ENCODE assay signal across 8 cellular contexts in the genomic region with DNA sequence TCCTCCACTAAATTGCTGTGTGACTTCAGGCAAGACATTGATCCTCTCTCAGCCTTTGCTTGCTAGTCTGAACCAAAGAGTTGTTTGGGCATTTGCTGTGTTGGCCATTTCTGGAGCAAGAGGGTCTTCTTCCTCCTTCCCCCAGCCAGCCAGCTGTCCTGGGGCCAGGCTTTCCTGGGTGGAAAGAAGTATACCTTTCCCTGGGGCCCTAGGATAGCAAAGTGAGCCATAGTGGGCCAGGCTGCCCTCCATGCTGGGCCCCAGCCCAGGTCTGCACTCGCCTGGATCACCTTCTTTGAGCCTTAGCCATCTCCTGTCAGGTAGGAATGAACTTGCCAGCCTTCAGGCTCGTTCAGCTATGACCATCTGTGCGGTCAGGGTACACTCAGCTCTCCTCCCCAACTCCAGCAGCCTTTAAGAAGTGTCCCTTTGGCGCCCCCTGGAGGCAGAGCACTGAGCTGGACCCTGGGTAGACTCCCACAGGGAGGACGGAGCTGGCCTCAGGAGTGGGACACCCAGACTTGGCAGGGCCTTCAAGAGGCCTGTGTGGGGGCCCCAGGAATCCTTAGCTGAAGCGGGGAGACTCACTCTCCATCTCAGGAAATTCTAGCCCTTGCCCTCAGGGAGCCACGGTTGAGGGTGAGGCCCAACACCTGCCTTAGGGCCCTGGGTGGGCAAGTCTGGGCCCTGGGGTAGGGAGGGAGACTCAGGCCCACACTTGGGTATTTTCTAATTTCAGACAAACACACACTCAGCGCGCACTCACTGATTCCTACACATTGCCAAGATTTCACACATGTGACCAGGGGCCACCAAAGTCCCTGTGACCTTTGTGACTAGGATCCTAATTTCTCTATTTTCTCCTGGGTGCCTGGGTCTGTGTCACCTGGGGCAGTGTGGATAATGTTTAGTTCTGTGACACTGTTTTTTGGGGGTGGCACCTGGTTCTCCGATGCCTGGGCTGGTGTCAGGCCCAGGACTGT. TPM values are rescaled to one million over a fixed set of nuclear protein-coding genes. Genes with fewer than 3 reads are reported as not detected.
DNase-seq lines count a peak whose midpoint lies in the region; ATAC-seq and TF ChIP-seq lines count a peak whose summit lies in the region.

No MANE protein-coding gene starts in this region.

- H2BK5ac ChIP-seq in mesenchymal stem cell (ENCODE audit: low read depth, low read length, poor library complexity, severe bottlenecking) = no peak overlapping the region

- ATAC-seq in HG03196 (IDR thresholded peaks at IDR 0.05; ENCODE audit: unreplicated experiment) (peak; percentile 80), GM18858 (IDR thresholded peaks at IDR 0.05; ENCODE audit: unreplicated experiment) (no peak)
- ATAC-seq in activated CD8-positive, alpha-beta T cell treated with anti-CD3 and anti-CD28 coated beads, Interleukin-2, amount 10 ng/mL, durations not matched to agents 7 days and 5 days = peak; percentile 98
- ATAC-seq in effector memory CD8-positive, alpha-beta T cell (replicated peaks) = peak; percentile 95

- no peaks in the 10 kb centered on the region for H3K79me1 ChIP-seq in mesenchymal stem cell (replicated peaks; ENCODE audit: low read length, poor library complexity, severe bottlenecking)

- no peak overlapping the region for H3K4ac ChIP-seq in mesenchymal stem cell (ENCODE audit: low read depth in 1 of 2, low read length in 2 of 2)

- no peak overlapping the region for H3K14ac ChIP-seq in mesenchymal stem cell (ENCODE audit: low read length in 2 of 2)

- H2BK12ac ChIP-seq in mesenchymal stem cell (ENCODE audit: low read length in 2 of 2) = no peak overlapping the region

- peaks cover 0 to 35% of the 10 kb centered on the region in 2 experiments for H3K36me3 ChIP-seq in mesenchymal stem cell (ENCODE audit: control insufficient read depth in 1 of 2, insufficient read depth in 2 of 2, low read depth in 1 of 2, low read length in 2 of 2)

- H2BK120ac ChIP-seq in mesenchymal stem cell (ENCODE audit: low read depth, low read length) = no peak overlapping the region

- H3K4me3 Mint-ChIP-seq in activated CD8-positive, alpha-beta T cell treated with anti-CD3 and anti-CD28 coated beads, Interleukin-2, amount 10 ng/mL, durations not matched to agents 7 days and 5 days = no peak overlapping the region
- no peak overlapping the region for H3K4me3 Mint-ChIP-seq in effector memory CD8-positive, alpha-beta T cell

- H4K91ac ChIP-seq in mesenchymal stem cell (ENCODE audit: low read length) = no peak overlapping the region

- DNase-seq in GM10248 (ENCODE audit: extremely low spot score) (peak; percentile 88), NCI-H82 treated with DMSO at 0.1 percent for 48 hours (lab: John Stamatoyannopoulos, UW; ENCODE audit: unreplicated experiment) (peak; percentile 20), mesenchymal stem cell (peak; percentile 80)
- DNase-seq in activated CD8-positive, alpha-beta T cell treated with anti-CD3 and anti-CD28 coated beads, Interleukin-2, amount 10 ng/mL, durations not matched to agents 7 days and 5 days = peak; percentile 89
- DNase-seq in effector memory CD8-positive, alpha-beta T cell = peak; percentile 77 to 81 (median 80)
- peak; percentile 53 to 66 for DNase-seq in stimulated activated CD8-positive, alpha-beta memory T cell treated with anti-CD3 and anti-CD28 coated beads, Interleukin-15, amount 100 ng/mL, for 48 hours (ENCODE audit: low read depth in 2 of 2)

- H3K36me3 Mint-ChIP-seq in activated CD8-positive, alpha-beta T cell treated with anti-CD3 and anti-CD28 coated beads, Interleukin-2, amount 10 ng/mL, durations not matched to agents 7 days and 5 days (ENCODE audit: low read depth) = no peaks in the 10 kb centered on the region
- no peaks in the 10 kb centered on the region for H3K36me3 Mint-ChIP-seq in effector memory CD8-positive, alpha-beta T cell (ENCODE audit: insufficient read depth)

- peaks cover 28 to 68% of the 10 kb centered on the region in 2 experiments for H3K27me3 ChIP-seq in mesenchymal stem cell (ENCODE audit: control insufficient read depth in 1 of 2, insufficient read depth in 1 of 2, low read length in 2 of 2)

- no peaks in the 10 kb centered on the region for H3K9me3 Mint-ChIP-seq in activated CD8-positive, alpha-beta T cell treated with anti-CD3 and anti-CD28 coated beads, Interleukin-2, amount 10 ng/mL, durations not matched to agents 7 days and 5 days (ENCODE audit: insufficient read depth)
- H3K9me3 Mint-ChIP-seq in effector memory CD8-positive, alpha-beta T cell = no peaks in the 10 kb centered on the region

- H2BK15ac ChIP-seq in mesenchymal stem cell (ENCODE audit: low read depth, poor library complexity, severe bottlenecking) = no peak overlapping the region

- no peak overlapping the region for H3K27ac Mint-ChIP-seq in activated CD8-positive, alpha-beta T cell treated with anti-CD3 and anti-CD28 coated beads, Interleukin-2, amount 10 ng/mL, durations not matched to agents 7 days and 5 days
- H3K27ac Mint-ChIP-seq in effector memory CD8-positive, alpha-beta T cell = no peak overlapping the region

- H3K4me1 Mint-ChIP-seq in activated CD8-positive, alpha-beta T cell treated with anti-CD3 and anti-CD28 coated beads, Interleukin-2, amount 10 ng/mL, durations not matched to agents 7 days and 5 days (ENCODE audit: low read depth) = no peaks in the 10 kb centered on the region
- H3K4me1 Mint-ChIP-seq in effector memory CD8-positive, alpha-beta T cell (ENCODE audit: low read depth in 2 of 2) = no peaks in the 10 kb centered on the region

- no peaks in the 10 kb centered on the region for H3K9me3 ChIP-seq in mesenchymal stem cell (ENCODE audit: control insufficient read depth, low read length)

- no peak overlapping the region for H3K23ac ChIP-seq in mesenchymal stem cell (ENCODE audit: low read length in 2 of 2)

- H3K18ac ChIP-seq in mesenchymal stem cell (ENCODE audit: low read depth in 1 of 2, low read length in 2 of 2) = no peak overlapping the region

- H3K9ac ChIP-seq in mesenchymal stem cell (ENCODE audit: low read length) = no peak overlapping the region

- no peak overlapping the region for H2AK5ac ChIP-seq in mesenchymal stem cell (ENCODE audit: low read length, severe bottlenecking)

- peaks cover 6% of the 10 kb centered on the region for H3K4me1 ChIP-seq in mesenchymal stem cell (ENCODE audit: control insufficient read depth, insufficient read depth, low read depth, low read length)

- POLR2A ChIA-PET in GM10248 (lab: Yijun Ruan, JAX) = interaction anchor here (1.1 kb wide), 1 partner anchor 64 kb away, joined by 3 read pairs; no protein-coding TSS in a partner anchor
- POLR2A ChIA-PET in activated CD8-positive, alpha-beta T cell treated with anti-CD3 and anti-CD28 coated beads, Interleukin-2, amount 10 ng/mL, durations not matched to agents 7 days and 5 days (lab: Charles Lee) = interaction anchor here (0.5 kb wide), 1 partner anchor 56 kb away, joined by 4 read pairs; no protein-coding TSS in a partner anchor

- H3K4me3 ChIP-seq in mesenchymal stem cell (ENCODE audit: insufficient read depth in 1 of 2, low read depth in 1 of 2, low read length in 2 of 2) = no peak overlapping the region

- peak; percentile 92 for TF ChIP-seq CTCF in GM10248 (IDR thresholded peaks at IDR 0.05; ENCODE audit: control extremely low read depth, extremely low read depth, low read depth, missing control alignments)

- peaks cover 2% of the 10 kb centered on the region for H3K27me3 Mint-ChIP-seq in activated CD8-positive, alpha-beta T cell treated with anti-CD3 and anti-CD28 coated beads, Interleukin-2, amount 10 ng/mL, durations not matched to agents 7 days and 5 days (ENCODE audit: low read depth)
- H3K27me3 Mint-ChIP-seq in effector memory CD8-positive, alpha-beta T cell = peaks cover 0 to 14% of the 10 kb centered on the region in 2 donors

- H3K27ac ChIP-seq in mesenchymal stem cell (ENCODE audit: low read length, poor library complexity, severe bottlenecking) = no peak overlapping the region

- CTCF ChIA-PET in GM10248 (lab: Yijun Ruan, JAX) = interaction anchor here (0.6 to 9.6 kb wide), 43 partner anchors 7 to 331 kb away, joined by 3 to 301 read pairs (median 6); a partner anchor contains a TSS
- CTCF ChIA-PET in activated CD8-positive, alpha-beta T cell treated with anti-CD3 and anti-CD28 coated beads, Interleukin-2, amount 10 ng/mL, durations not matched to agents 7 days and 5 days (lab: Charles Lee) = interaction anchor here (0.6 to 18.5 kb wide), 47 partner anchors 9 to 503 kb away, joined by 3 to 432 read pairs (median 5); a partner anchor contains a TSS

- 25% methylated on average over 10 of the region's 10 CpGs for WGBS in mesenchymal stem cell

- no peak overlapping the region for H3K4me2 ChIP-seq in mesenchymal stem cell (ENCODE audit: low read length, poor library complexity, severe bottlenecking)

- H2AFZ ChIP-seq in mesenchymal stem cell (ENCODE audit: low read depth, low read length) = no peak overlapping the region

- no peak overlapping the region for H4K8ac ChIP-seq in mesenchymal stem cell (ENCODE audit: low read length)

RNA-seq across cellular contexts. Expression of a gene that starts 35.6 kb away (rescaled TPM):
- total RNA-seq in activated CD8-positive, alpha-beta T cell treated with anti-CD3 and anti-CD28 coated beads, Interleukin-2, amount 10 ng/mL, durations not matched to agents 7 days and 5 days = under 1 TPM in 1 of 2 experiments, not detected in 1; 0.13 TPM
- 0.14 TPM for polyA plus RNA-seq in mesenchymal stem cell (2013, experiment 1 of 2)
- polyA plus RNA-seq in mesenchymal stem cell (2013, experiment 2 of 2) = 0.04 TPM

RNA-seq across cellular contexts. Expression of a gene that starts 54.1 kb away (rescaled TPM):
- not detected for total RNA-seq in activated CD8-positive, alpha-beta T cell treated with anti-CD3 and anti-CD28 coated beads, Interleukin-2, amount 10 ng/mL, durations not matched to agents 7 days and 5 days
- polyA plus RNA-seq in mesenchymal stem cell (2013, experiment 1 of 2) = 0.18 TPM
- polyA plus RNA-seq in mesenchymal stem cell (2013, experiment 2 of 2) = 0.16 TPM

Comparison
In these comparisons a context has a peak if more than half of its experiments do, and no peak if none do; other contexts are left out.
1. DNase-seq: peak in every context shown above with its lines; median percentile 89 in activated CD8-positive, alpha-beta T cell treated with anti-CD3 and anti-CD28 coated beads, Interleukin-2, amount 10 ng/mL, durations not matched to agents 7 days and 5 days; 88 in GM10248; 80 in effector memory CD8-positive, alpha-beta T cell; 80 in mesenchymal stem cell; 60 in stimulated activated CD8-positive, alpha-beta memory T cell treated with anti-CD3 and anti-CD28 coated beads, Interleukin-15, amount 100 ng/mL, for 48 hours; 20 in NCI-H82 treated with DMSO at 0.1 percent for 48 hours.